ENCODE assay signal across 1 cellular context in the genomic region with DNA sequence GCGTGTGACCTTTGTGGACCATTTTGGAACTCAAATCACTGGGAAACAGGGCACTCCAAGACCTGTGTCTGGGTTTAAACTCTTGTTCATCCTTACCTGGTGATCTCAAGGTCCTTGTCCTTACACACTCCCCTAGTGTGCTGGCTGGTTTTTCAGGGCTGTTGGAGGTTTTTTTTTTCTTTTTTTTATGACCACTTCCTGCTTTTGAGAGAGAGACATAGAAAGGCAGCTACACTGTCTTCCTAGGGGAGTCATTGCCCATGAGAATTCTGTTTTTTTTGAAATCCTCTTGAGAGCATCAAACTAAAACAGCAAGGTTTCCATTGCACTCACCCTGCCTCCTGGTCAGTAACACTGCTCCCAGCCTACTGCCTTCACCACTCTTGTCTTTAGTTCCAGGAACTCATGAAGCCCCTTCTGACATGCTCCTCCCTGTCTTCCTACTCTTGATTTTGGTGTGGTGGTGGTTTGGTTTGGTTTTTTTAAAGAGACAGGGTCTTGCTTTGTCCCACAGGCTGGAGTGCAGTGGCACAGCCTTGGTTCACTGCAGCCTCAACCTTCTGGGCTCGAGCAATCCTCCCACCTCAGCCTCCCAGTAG.
TF ChIP-seq lines count a peak whose summit lies in the region.

No MANE protein-coding gene starts in this region.

TF ChIP-seq in GM23338, 12 proteins besides CTCF, POLR2A, EP300 and RAD21 (continued from another document):
- TF ChIP-seq, protein P1, sequence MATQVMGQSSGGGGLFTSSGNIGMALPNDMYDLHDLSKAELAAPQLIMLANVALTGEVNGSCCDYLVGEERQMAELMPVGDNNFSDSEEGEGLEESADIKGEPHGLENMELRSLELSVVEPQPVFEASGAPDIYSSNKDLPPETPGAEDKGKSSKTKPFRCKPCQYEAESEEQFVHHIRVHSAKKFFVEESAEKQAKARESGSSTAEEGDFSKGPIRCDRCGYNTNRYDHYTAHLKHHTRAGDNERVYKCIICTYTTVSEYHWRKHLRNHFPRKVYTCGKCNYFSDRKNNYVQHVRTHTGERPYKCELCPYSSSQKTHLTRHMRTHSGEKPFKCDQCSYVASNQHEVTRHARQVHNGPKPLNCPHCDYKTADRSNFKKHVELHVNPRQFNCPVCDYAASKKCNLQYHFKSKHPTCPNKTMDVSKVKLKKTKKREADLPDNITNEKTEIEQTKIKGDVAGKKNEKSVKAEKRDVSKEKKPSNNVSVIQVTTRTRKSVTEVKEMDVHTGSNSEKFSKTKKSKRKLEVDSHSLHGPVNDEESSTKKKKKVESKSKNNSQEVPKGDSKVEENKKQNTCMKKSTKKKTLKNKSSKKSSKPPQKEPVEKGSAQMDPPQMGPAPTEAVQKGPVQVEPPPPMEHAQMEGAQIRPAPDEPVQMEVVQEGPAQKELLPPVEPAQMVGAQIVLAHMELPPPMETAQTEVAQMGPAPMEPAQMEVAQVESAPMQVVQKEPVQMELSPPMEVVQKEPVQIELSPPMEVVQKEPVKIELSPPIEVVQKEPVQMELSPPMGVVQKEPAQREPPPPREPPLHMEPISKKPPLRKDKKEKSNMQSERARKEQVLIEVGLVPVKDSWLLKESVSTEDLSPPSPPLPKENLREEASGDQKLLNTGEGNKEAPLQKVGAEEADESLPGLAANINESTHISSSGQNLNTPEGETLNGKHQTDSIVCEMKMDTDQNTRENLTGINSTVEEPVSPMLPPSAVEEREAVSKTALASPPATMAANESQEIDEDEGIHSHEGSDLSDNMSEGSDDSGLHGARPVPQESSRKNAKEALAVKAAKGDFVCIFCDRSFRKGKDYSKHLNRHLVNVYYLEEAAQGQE (IDR thresholded peaks at IDR 0.05; ENCODE audit: unreplicated experiment): no peak
- no peak for TF ChIP-seq NANOG (IDR thresholded peaks at IDR 0.05; ENCODE audit: borderline replicate concordance)
- TF ChIP-seq CREB1 (CRISPR knock-in tag; IDR thresholded peaks at IDR 0.05; ENCODE audit: low read depth): no peak
- no peak for TF ChIP-seq ZNF331 (CRISPR knock-in tag; IDR thresholded peaks at IDR 0.05; ENCODE audit: low read depth)
- TF ChIP-seq EZH2 (IDR thresholded peaks at IDR 0.05; ENCODE audit: low read depth, unreplicated experiment): no peak
- TF ChIP-seq EZH2phosphoT487 (IDR thresholded peaks at IDR 0.05; ENCODE audit: unreplicated experiment): no peak
- TF ChIP-seq ZNF114 (CRISPR knock-in tag; IDR thresholded peaks at IDR 0.05): no peak
- TF ChIP-seq, protein P2, sequence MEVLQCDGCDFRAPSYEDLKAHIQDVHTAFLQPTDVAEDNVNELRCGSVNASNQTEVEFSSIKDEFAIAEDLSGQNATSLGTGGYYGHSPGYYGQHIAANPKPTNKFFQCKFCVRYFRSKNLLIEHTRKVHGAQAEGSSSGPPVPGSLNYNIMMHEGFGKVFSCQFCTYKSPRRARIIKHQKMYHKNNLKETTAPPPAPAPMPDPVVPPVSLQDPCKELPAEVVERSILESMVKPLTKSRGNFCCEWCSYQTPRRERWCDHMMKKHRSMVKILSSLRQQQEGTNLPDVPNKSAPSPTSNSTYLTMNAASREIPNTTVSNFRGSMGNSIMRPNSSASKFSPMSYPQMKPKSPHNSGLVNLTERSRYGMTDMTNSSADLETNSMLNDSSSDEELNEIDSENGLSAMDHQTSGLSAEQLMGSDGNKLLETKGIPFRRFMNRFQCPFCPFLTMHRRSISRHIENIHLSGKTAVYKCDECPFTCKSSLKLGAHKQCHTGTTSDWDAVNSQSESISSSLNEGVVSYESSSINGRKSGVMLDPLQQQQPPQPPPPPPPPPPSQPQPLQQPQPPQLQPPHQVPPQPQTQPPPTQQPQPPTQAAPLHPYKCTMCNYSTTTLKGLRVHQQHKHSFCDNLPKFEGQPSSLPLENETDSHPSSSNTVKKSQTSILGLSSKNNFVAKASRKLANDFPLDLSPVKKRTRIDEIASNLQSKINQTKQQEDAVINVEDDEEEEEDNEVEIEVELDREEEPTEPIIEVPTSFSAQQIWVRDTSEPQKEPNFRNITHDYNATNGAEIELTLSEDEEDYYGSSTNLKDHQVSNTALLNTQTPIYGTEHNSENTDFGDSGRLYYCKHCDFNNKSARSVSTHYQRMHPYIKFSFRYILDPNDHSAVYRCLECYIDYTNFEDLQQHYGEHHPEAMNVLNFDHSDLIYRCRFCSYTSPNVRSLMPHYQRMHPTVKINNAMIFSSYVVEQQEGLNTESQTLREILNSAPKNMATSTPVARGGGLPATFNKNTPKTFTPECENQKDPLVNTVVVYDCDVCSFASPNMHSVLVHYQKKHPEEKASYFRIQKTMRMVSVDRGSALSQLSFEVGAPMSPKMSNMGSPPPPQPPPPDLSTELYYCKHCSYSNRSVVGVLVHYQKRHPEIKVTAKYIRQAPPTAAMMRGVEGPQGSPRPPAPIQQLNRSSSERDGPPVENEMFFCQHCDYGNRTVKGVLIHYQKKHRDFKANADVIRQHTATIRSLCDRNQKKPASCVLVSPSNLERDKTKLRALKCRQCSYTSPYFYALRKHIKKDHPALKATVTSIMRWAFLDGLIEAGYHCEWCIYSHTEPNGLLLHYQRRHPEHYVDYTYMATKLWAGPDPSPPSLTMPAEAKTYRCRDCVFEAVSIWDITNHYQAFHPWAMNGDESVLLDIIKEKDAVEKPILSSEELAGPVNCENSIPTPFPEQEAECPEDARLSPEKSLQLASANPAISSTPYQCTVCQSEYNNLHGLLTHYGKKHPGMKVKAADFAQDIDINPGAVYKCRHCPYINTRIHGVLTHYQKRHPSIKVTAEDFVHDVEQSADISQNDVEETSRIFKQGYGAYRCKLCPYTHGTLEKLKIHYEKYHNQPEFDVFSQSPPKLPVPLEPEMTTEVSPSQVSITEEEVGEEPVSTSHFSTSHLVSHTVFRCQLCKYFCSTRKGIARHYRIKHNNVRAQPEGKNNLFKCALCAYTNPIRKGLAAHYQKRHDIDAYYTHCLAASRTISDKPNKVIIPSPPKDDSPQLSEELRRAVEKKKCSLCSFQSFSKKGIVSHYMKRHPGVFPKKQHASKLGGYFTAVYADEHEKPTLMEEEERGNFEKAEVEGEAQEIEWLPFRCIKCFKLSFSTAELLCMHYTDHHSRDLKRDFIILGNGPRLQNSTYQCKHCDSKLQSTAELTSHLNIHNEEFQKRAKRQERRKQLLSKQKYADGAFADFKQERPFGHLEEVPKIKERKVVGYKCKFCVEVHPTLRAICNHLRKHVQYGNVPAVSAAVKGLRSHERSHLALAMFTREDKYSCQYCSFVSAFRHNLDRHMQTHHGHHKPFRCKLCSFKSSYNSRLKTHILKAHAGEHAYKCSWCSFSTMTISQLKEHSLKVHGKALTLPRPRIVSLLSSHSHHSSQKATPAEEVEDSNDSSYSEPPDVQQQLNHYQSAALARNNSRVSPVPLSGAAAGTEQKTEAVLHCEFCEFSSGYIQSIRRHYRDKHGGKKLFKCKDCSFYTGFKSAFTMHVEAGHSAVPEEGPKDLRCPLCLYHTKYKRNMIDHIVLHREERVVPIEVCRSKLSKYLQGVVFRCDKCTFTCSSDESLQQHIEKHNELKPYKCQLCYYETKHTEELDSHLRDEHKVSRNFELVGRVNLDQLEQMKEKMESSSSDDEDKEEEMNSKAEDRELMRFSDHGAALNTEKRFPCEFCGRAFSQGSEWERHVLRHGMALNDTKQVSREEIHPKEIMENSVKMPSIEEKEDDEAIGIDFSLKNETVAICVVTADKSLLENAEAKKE (CRISPR knock-in tag; IDR thresholded peaks at IDR 0.05): no peak
- no peak for TF ChIP-seq POLR2AphosphoS5 (IDR thresholded peaks at IDR 0.05; ENCODE audit: low read depth)
- TF ChIP-seq JUNB (IDR thresholded peaks at IDR 0.05; ENCODE audit: unreplicated experiment): no peak
